1 cellular context compared by ENCODE assay signal in the genomic region with DNA sequence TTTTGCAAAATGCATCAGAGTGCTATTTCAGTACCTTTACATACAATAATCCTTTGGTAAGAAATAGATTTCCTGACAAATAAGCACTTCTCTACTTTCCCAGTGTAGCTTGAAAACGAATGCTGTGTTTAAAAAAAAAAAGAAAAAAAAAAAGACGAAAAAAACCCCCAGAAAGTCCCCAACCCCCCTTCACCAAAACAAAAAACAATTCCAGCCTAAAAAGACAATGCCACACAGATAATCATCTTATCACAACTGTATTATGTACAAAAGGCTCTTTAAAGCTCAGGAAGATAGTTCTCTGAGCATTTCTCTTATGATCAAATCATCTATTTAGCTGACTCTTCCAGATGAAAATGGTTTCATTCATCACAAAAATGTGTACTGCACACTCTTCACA.
A peak's percentile ranks its signal among the peaks of the same experiment; 100 is the strongest.
TF ChIP-seq lines count a peak whose summit lies in the region.

No MANE protein-coding gene starts in this region.

TF ChIP-seq in endothelial cell of umbilical vein, 7 proteins besides CTCF, POLR2A, EP300 and RAD21:
- peak; percentile 21 for TF ChIP-seq GATA2 (IDR thresholded peaks at IDR 0.05; ENCODE audit: insufficient read depth, insufficient read length, low read depth, low read length)
- TF ChIP-seq EZH2 (IDR thresholded peaks at IDR 0.05; ENCODE audit: borderline replicate concordance, low read depth, low read length, severe bottlenecking): no peak
TF ChIP-seq in endothelial cell of umbilical vein: peak in this region for 1.
